Comparison of ENCODE assay signal across 23 cellular contexts in genomic region chr4:113773014-113773413, GRCh38. TPM values are rescaled to one million over a fixed set of nuclear protein-coding genes. Genes with fewer than 3 reads are reported as not detected.
DNase-seq lines count a peak whose midpoint lies in the region; ATAC-seq, FAIRE-seq and TF ChIP-seq lines count a peak whose summit lies in the region.
"Had no signal": no experiment of that assay in that cellular context is flagged by ENCODE, and none has a peak within 500 bp of the region (broad histone marks: within the 10 kb centered on the region; RNA-seq: fewer than 3 reads in every experiment).

No MANE protein-coding gene starts in this region.

- 74 to 84% (median 77%) methylated on average over 14 of the region's 14 CpGs for WGBS in small intestine, 3 donors
- 76 to 79% methylated on average over 13 to 14 of the region's 14 CpGs for WGBS in upper lobe of left lung, 2 donors

- TF ChIP-seq CTCF in upper lobe of left lung (IDR thresholded peaks at IDR 0.05): no peak

- TF ChIP-seq POLR2A in GM12891 (IDR thresholded peaks at IDR 0.05; ENCODE audit: low read depth, low read length) (no peak), upper lobe of left lung (IDR thresholded peaks at IDR 0.05) (no peak)

- peak overlapping the region; percentile 59 for H3K4me3 Mint-ChIP-seq in activated CD4-positive, alpha-beta T cell treated with anti-CD3 and anti-CD28 coated beads, Interleukin-2, amount 10 ng/mL, durations not matched to agents 24 days and 14 days
- no peak overlapping the region for H3K4me3 Mint-ChIP-seq in activated CD4-positive, alpha-beta T cell treated with anti-CD3 and anti-CD28 coated beads for 36 hours
- peak overlapping the region; percentile 66 for H3K4me3 Mint-ChIP-seq in activated T-cell treated with anti-CD3 and anti-CD28 coated beads, Interleukin-2, amount 50 U/mL, for 24 hours
- H3K4me3 Mint-ChIP-seq: mesothelial cell of epicardium, neural crest cell, type B pancreatic cell, WTC11 had no signal

- ATAC-seq in activated CD4-positive, alpha-beta T cell treated with anti-CD3 and anti-CD28 coated beads for 36 hours: no peak
- ATAC-seq in HG03460 (IDR thresholded peaks at IDR 0.05; ENCODE audit: unreplicated experiment): no peak
- ATAC-seq in GM21360 (IDR thresholded peaks at IDR 0.05; ENCODE audit: unreplicated experiment): no peak
- ATAC-seq in upper lobe of left lung (ENCODE audit: low FRiP score in 2 of 2): no peak
- ATAC-seq: body of pancreas, left lobe of liver, psoas muscle, WTC11 had no signal

- H3K4me1 ChIP-seq in small intestine (ENCODE audit: control insufficient read depth in 2 of 2, insufficient read depth in 1 of 2, low read depth in 1 of 2, low read length in 1 of 2) (no peaks in the 10 kb centered on the region), upper lobe of left lung (no peaks in the 10 kb centered on the region)
- H3K4me1 ChIP-seq: body of pancreas, psoas muscle had no signal

- H3K9me3 ChIP-seq in small intestine (ENCODE audit: control insufficient read depth, low read depth) (no peaks in the 10 kb centered on the region), upper lobe of left lung (no peaks in the 10 kb centered on the region)
- H3K9me3 ChIP-seq: body of pancreas, MG63, psoas muscle had no signal

- peaks cover 1% of the 10 kb centered on the region for H3K27me3 Mint-ChIP-seq in activated CD4-positive, alpha-beta T cell treated with anti-CD3 and anti-CD28 coated beads, Interleukin-2, amount 10 ng/mL, durations not matched to agents 24 days and 14 days
- no peaks in the 10 kb centered on the region for H3K27me3 Mint-ChIP-seq in activated CD4-positive, alpha-beta T cell treated with anti-CD3 and anti-CD28 coated beads for 36 hours
- no peaks in the 10 kb centered on the region for H3K27me3 Mint-ChIP-seq in activated T-cell treated with anti-CD3 and anti-CD28 coated beads, Interleukin-2, amount 50 U/mL, for 24 hours
- H3K27me3 Mint-ChIP-seq: type B pancreatic cell had no signal

- CTCF ChIA-PET in activated CD4-positive, alpha-beta T cell treated with anti-CD3 and anti-CD28 coated beads for 36 hours (lab: Charles Lee): interaction anchor here (0.6 to 0.7 kb wide), 2 partner anchors 9 to 12 kb away, joined by 3 to 4 read pairs; no protein-coding TSS in a partner anchor

- peak; percentile 47 for FAIRE-seq in GM12891 (lab: Jason Lieb, UNC)
- FAIRE-seq in small intestine (lab: Jason Lieb, UNC): no peak
- FAIRE-seq: D721Med had no signal

- H3K27me3 ChIP-seq in small intestine (ENCODE audit: control insufficient read depth in 2 of 2, insufficient read depth in 2 of 2, low read length in 2 of 2) (no peaks in the 10 kb centered on the region), upper lobe of left lung (no peaks in the 10 kb centered on the region)
- H3K27me3 ChIP-seq: body of pancreas, MG63 had no signal

- TF ChIP-seq EP300 in upper lobe of left lung (IDR thresholded peaks at IDR 0.05): no peak

- DNase-seq in activated CD4-positive, alpha-beta T cell treated with anti-CD3 and anti-CD28 coated beads, Interleukin-2, amount 10 ng/mL, durations not matched to agents 24 days and 14 days: peak; percentile 69
- DNase-seq in activated CD4-positive, alpha-beta T cell treated with anti-CD3 and anti-CD28 coated beads for 36 hours: no peak
- DNase-seq in GM12891 (ENCODE audit: insufficient read length, low spot score) (no peak), small intestine (peak; percentile 13), upper lobe of left lung (no peak)
- DNase-seq in activated T-cell treated with anti-CD3 and anti-CD28 coated beads, Interleukin-2, amount 50 U/mL, for 24 hours: peak; percentile 50
- DNase-seq: 8988T; AML-193; body of pancreas; MG63; NCI-H1436 treated with DMSO at 0.1 percent for 48 hours; NCI-H524 treated with DMSO at 0.1 percent for 48 hours; psoas muscle; stimulated activated CD4-positive, alpha-beta T cell treated with anti-CD3 and anti-CD28 coated beads, Interleukin-2, amount 100 ng/mL, for 24 hours had no signal

- no peak overlapping the region for H3K27ac ChIP-seq in small intestine (ENCODE audit: low read depth in 1 of 2, low read length in 1 of 2)
- H3K27ac ChIP-seq in upper lobe of left lung: no peak overlapping the region
- H3K27ac ChIP-seq: body of pancreas, HL-60, psoas muscle had no signal

- no peaks in the 10 kb centered on the region for H3K36me3 Mint-ChIP-seq in activated CD4-positive, alpha-beta T cell treated with anti-CD3 and anti-CD28 coated beads, Interleukin-2, amount 10 ng/mL, durations not matched to agents 24 days and 14 days (ENCODE audit: low read depth)
- no peaks in the 10 kb centered on the region for H3K36me3 Mint-ChIP-seq in activated CD4-positive, alpha-beta T cell treated with anti-CD3 and anti-CD28 coated beads for 36 hours (ENCODE audit: low read depth)
- H3K36me3 Mint-ChIP-seq in activated T-cell treated with anti-CD3 and anti-CD28 coated beads, Interleukin-2, amount 50 U/mL, for 24 hours (ENCODE audit: low read depth): no peaks in the 10 kb centered on the region
- H3K36me3 Mint-ChIP-seq: mesothelial cell of epicardium, type B pancreatic cell had no signal

- H3K4me1 Mint-ChIP-seq in activated CD4-positive, alpha-beta T cell treated with anti-CD3 and anti-CD28 coated beads, Interleukin-2, amount 10 ng/mL, durations not matched to agents 24 days and 14 days: peaks cover 19% of the 10 kb centered on the region
- peaks cover 25% of the 10 kb centered on the region for H3K4me1 Mint-ChIP-seq in activated CD4-positive, alpha-beta T cell treated with anti-CD3 and anti-CD28 coated beads for 36 hours
- H3K4me1 Mint-ChIP-seq in activated T-cell treated with anti-CD3 and anti-CD28 coated beads, Interleukin-2, amount 50 U/mL, for 24 hours (ENCODE audit: low read depth): peaks cover 31% of the 10 kb centered on the region
- H3K4me1 Mint-ChIP-seq: neural crest cell had no signal

- H3K36me3 ChIP-seq in small intestine (ENCODE audit: control insufficient read depth in 2 of 2, insufficient read depth in 2 of 2, low read length in 2 of 2): no peaks in the 10 kb centered on the region
- no peaks in the 10 kb centered on the region for H3K36me3 ChIP-seq in upper lobe of left lung
- H3K36me3 ChIP-seq: MG63 had no signal

- peaks cover 4% of the 10 kb centered on the region for H3K9me3 Mint-ChIP-seq in activated CD4-positive, alpha-beta T cell treated with anti-CD3 and anti-CD28 coated beads, Interleukin-2, amount 10 ng/mL, durations not matched to agents 24 days and 14 days
- H3K9me3 Mint-ChIP-seq in activated CD4-positive, alpha-beta T cell treated with anti-CD3 and anti-CD28 coated beads for 36 hours (ENCODE audit: low read depth): no peaks in the 10 kb centered on the region
- peaks cover 2% of the 10 kb centered on the region for H3K9me3 Mint-ChIP-seq in activated T-cell treated with anti-CD3 and anti-CD28 coated beads, Interleukin-2, amount 50 U/mL, for 24 hours
- H3K9me3 Mint-ChIP-seq: mesothelial cell of epicardium, neural crest cell, type B pancreatic cell had no signal

- POLR2A ChIA-PET in activated CD4-positive, alpha-beta T cell treated with anti-CD3 and anti-CD28 coated beads for 36 hours (lab: Charles Lee): no interaction called here

- intact Hi-C loops in activated CD4-positive, alpha-beta T cell treated with anti-CD3 and anti-CD28 coated beads, Interleukin-2, amount 10 ng/mL, durations not matched to agents 24 days and 14 days (cut with micrococcal nuclease): no loop called here
- intact Hi-C loops in activated CD4-positive, alpha-beta T cell treated with anti-CD3 and anti-CD28 coated beads for 36 hours (cut with DNase I, micrococcal nuclease): no loop called here

- H3K27ac Mint-ChIP-seq in activated CD4-positive, alpha-beta T cell treated with anti-CD3 and anti-CD28 coated beads, Interleukin-2, amount 10 ng/mL, durations not matched to agents 24 days and 14 days: no peak overlapping the region
- no peak overlapping the region for H3K27ac Mint-ChIP-seq in activated CD4-positive, alpha-beta T cell treated with anti-CD3 and anti-CD28 coated beads for 36 hours
- H3K27ac Mint-ChIP-seq in activated T-cell treated with anti-CD3 and anti-CD28 coated beads, Interleukin-2, amount 50 U/mL, for 24 hours: no peak overlapping the region
- H3K27ac Mint-ChIP-seq: mesothelial cell of epicardium, type B pancreatic cell, WTC11 had no signal

- H3K4me3 ChIP-seq in small intestine (ENCODE audit: low read depth in 1 of 2, low read length in 2 of 2): no peak overlapping the region
- no peak overlapping the region for H3K4me3 ChIP-seq in upper lobe of left lung
- H3K4me3 ChIP-seq: body of pancreas, MG63, psoas muscle had no signal

TF ChIP-seq in GM12891, 5 proteins besides CTCF, POLR2A, EP300 and RAD21:
- TF ChIP-seq SPI1 (IDR thresholded peaks at IDR 0.05; ENCODE audit: low read depth, low read length) (no peak), TAF1 (IDR thresholded peaks at IDR 0.05; ENCODE audit: low read depth, low read length) (no peak), POLR2AphosphoS5 (IDR thresholded peaks at IDR 0.05; ENCODE audit: low read depth, low read length) (no peak), PAX5 (IDR thresholded peaks at IDR 0.05; ENCODE audit: insufficient read depth, low read length, severe bottlenecking) (no peak), POU2F2 (IDR thresholded peaks at IDR 0.05; ENCODE audit: low read depth, low read length) (no peak)

RNA-seq across cellular contexts. Expression of gene CAMK2D, which starts 11.5 kb away (rescaled TPM):
- total RNA-seq in activated CD4-positive, alpha-beta T cell treated with anti-CD3 and anti-CD28 coated beads, Interleukin-2, amount 10 ng/mL, durations not matched to agents 24 days and 14 days: 63.8 and 69.3 TPM in 2 replicates
- 10 to 100 TPM; 70.3 to 71.3 TPM for total RNA-seq in activated CD4-positive, alpha-beta T cell treated with anti-CD3 and anti-CD28 coated beads for 36 hours
- polyA plus RNA-seq in GM12891 (2012; ENCODE audit: low read depth, missing spikeins): 11.1 TPM
- polyA plus RNA-seq in small intestine: 10 to 100 TPM; 21.1 to 26.6 (median 21.3) TPM
- total RNA-seq in upper lobe of left lung: 10 to 100 TPM; 41.0 to 75.8 (median 51.9) TPM

Comparison
In these comparisons a context has a peak if more than half of its experiments do, and no peak if none do; other contexts are left out.
1. DNase-seq: peak in activated CD4-positive, alpha-beta T cell treated with anti-CD3 and anti-CD28 coated beads, Interleukin-2, amount 10 ng/mL, durations not matched to agents 24 days and 14 days (single experiment), activated T-cell treated with anti-CD3 and anti-CD28 coated beads, Interleukin-2, amount 50 U/mL, for 24 hours (single experiment) and small intestine (single experiment); none in activated CD4-positive, alpha-beta T cell treated with anti-CD3 and anti-CD28 coated beads for 36 hours (single experiment), GM12891 (single experiment) and upper lobe of left lung (0 of 2).